In the genomic region with DNA sequence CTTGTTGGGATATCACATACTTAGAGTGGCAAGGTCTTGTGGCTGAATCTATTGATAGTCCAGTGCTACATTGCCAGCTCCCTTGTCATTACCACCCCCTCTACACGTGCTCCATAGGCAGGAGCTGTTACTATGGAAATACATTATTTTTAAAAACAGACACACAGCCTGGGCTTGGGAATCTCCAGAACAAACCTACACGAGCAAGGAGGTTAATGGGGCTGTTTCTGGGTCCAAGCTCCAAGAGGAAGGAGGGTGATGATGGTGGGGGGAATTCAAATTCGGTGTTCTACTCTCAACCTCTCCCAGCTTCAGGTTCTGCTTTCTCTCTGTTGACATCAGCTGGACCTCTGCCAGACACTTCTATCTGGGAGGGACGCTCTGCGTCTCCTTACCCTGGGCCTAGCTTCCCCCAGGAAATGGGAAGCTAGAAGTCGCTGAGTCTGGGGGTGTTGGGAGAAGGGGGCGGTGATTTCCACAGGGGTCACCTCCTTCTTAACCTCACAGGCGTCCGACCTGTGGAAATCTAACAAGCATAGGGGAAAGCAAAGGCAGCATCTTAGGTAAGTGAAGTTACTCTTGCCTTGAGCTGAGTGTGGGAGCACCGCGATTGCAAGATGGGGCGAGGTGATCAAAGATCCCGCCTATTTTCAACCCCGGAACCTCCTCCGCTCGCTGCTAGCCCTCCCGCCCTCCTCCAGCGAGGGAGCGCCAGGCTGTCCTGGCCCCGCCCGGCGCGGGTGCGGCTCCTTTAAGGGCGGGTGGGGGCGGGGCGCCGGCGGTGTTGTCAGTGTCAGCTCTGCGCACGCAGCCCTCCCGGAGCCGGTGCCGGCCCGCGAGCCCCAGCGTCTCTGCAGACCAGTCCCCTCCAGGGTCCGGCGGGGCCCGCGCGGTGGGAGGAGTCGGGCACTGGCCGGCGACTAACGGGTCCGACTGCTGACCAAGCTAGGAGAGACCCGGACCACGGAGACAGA, we compare ENCODE assay signal across 8 cellular contexts. TPM values are rescaled to one million over a fixed set of nuclear protein-coding genes. Genes with fewer than 3 reads are reported as not detected.
DNase-seq lines count a peak whose midpoint lies in the region; ATAC-seq lines count a peak whose summit lies in the region.

C2CD2L (plus strand) TSS at position 781 of the 974 bp plus-strand sequence. CDS start 398 bp downstream, outside the sequence.

- H3K27ac ChIP-seq in CD4-positive, CD25-positive, alpha-beta regulatory T cell (ENCODE audit: insufficient read depth, low read length, poor library complexity, severe bottlenecking) = peak within 1 kb of the TSS; percentile 75

- H3K9me3 ChIP-seq in CD4-positive, CD25-positive, alpha-beta regulatory T cell (ENCODE audit: control insufficient read depth in 2 of 2, low read length in 2 of 2) = no peaks in the 10 kb centered on the region

- peaks cover 11% of the 10 kb centered on the region for H3K36me3 Mint-ChIP-seq in CD4-positive, CD25-positive, alpha-beta regulatory T cell
- peaks cover 41% of the 10 kb centered on the region for H3K36me3 Mint-ChIP-seq in activated CD8-positive, alpha-beta T cell treated with anti-CD3 and anti-CD28 coated beads, Interleukin-2, amount 10 ng/mL, durations not matched to agents 7 days and 5 days (ENCODE audit: low read depth)

- peak within 1 kb of the TSS; percentile 93 to 99 (median 94) for H3K4me3 Mint-ChIP-seq in CD4-positive, CD25-positive, alpha-beta regulatory T cell
- peak within 1 kb of the TSS; percentile 89 for H3K4me3 Mint-ChIP-seq in activated CD8-positive, alpha-beta T cell treated with anti-CD3 and anti-CD28 coated beads, Interleukin-2, amount 10 ng/mL, durations not matched to agents 7 days and 5 days

- H3K27ac Mint-ChIP-seq in CD4-positive, CD25-positive, alpha-beta regulatory T cell = peak within 1 kb of the TSS; percentile 88 to 96 (median 95)
- peak within 1 kb of the TSS; percentile 93 for H3K27ac Mint-ChIP-seq in activated CD8-positive, alpha-beta T cell treated with anti-CD3 and anti-CD28 coated beads, Interleukin-2, amount 10 ng/mL, durations not matched to agents 7 days and 5 days

- ATAC-seq in CD4-positive, CD25-positive, alpha-beta regulatory T cell (ENCODE audit: low read depth in 2 of 2) = peak; percentile 90 to 91
- ATAC-seq in GM19452 (IDR thresholded peaks at IDR 0.05; ENCODE audit: unreplicated experiment) = peak; percentile 71
- peak; percentile 86 for ATAC-seq in activated CD8-positive, alpha-beta T cell treated with anti-CD3 and anti-CD28 coated beads, Interleukin-2, amount 10 ng/mL, durations not matched to agents 7 days and 5 days

- peak; percentile 84 to 96 (median 84) for DNase-seq in CD4-positive, CD25-positive, alpha-beta regulatory T cell
- DNase-seq in HPDE6-E6E7 (ENCODE audit: extremely low spot score) (peak; percentile 93), NK-92 (lab: John Stamatoyannopoulos, UW; ENCODE audit: unreplicated experiment) (peak; percentile 64), medulla oblongata (ENCODE audit: extremely low spot score) (peak; percentile 91)
- DNase-seq in activated CD8-positive, alpha-beta T cell treated with anti-CD3 and anti-CD28 coated beads, Interleukin-2, amount 10 ng/mL, durations not matched to agents 7 days and 5 days = peak; percentile 95
- DNase-seq in effector CD4-positive, alpha-beta T cell = peak; percentile 82
- peak; percentile 76 to 87 (median 79) for DNase-seq in stimulated activated CD4-positive, alpha-beta T cell treated with anti-CD3 and anti-CD28 coated beads, TNF-alpha, amount 100 ng/mL, for 4 hours (ENCODE audit: low read depth in 3 of 3)

- peaks cover 15% of the 10 kb centered on the region for H3K36me3 ChIP-seq in CD4-positive, CD25-positive, alpha-beta regulatory T cell (ENCODE audit: control insufficient read depth, insufficient read depth, low read length)

- CTCF ChIA-PET in activated CD8-positive, alpha-beta T cell treated with anti-CD3 and anti-CD28 coated beads, Interleukin-2, amount 10 ng/mL, durations not matched to agents 7 days and 5 days (lab: Charles Lee) = interaction anchor here (0.7 to 2.2 kb wide), 14 partner anchors 9 to 231 kb away, joined by 3 to 10 read pairs (median 4); partner anchors contain the start of genes CBL, HINFP and VPS11

- POLR2A ChIA-PET in activated CD8-positive, alpha-beta T cell treated with anti-CD3 and anti-CD28 coated beads, Interleukin-2, amount 10 ng/mL, durations not matched to agents 7 days and 5 days (lab: Charles Lee) = interaction anchor here (0.5 to 8.5 kb wide), 17 partner anchors 9 to 286 kb away, joined by 3 to 96 read pairs (median 5); partner anchors contain the start of genes CBL, HINFP, HMBS and HYOU1

- peaks cover 43% of the 10 kb centered on the region for H3K4me1 ChIP-seq in CD4-positive, CD25-positive, alpha-beta regulatory T cell (ENCODE audit: control insufficient read depth, insufficient read depth, low read length, poor library complexity, severe bottlenecking)

- H3K27me3 Mint-ChIP-seq in CD4-positive, CD25-positive, alpha-beta regulatory T cell = no peaks in the 10 kb centered on the region
- no peaks in the 10 kb centered on the region for H3K27me3 Mint-ChIP-seq in activated CD8-positive, alpha-beta T cell treated with anti-CD3 and anti-CD28 coated beads, Interleukin-2, amount 10 ng/mL, durations not matched to agents 7 days and 5 days (ENCODE audit: low read depth)

- H3K9me3 Mint-ChIP-seq in CD4-positive, CD25-positive, alpha-beta regulatory T cell = no peaks in the 10 kb centered on the region
- no peaks in the 10 kb centered on the region for H3K9me3 Mint-ChIP-seq in activated CD8-positive, alpha-beta T cell treated with anti-CD3 and anti-CD28 coated beads, Interleukin-2, amount 10 ng/mL, durations not matched to agents 7 days and 5 days (ENCODE audit: insufficient read depth)

- peak within 1 kb of the TSS; percentile 86 for H3K4me3 ChIP-seq in CD4-positive, CD25-positive, alpha-beta regulatory T cell (ENCODE audit: low read depth, low read length)

- peaks cover 16 to 67% (median 40%) of the 10 kb centered on the region in 4 donors for H3K4me1 Mint-ChIP-seq in CD4-positive, CD25-positive, alpha-beta regulatory T cell
- peaks cover 58% of the 10 kb centered on the region for H3K4me1 Mint-ChIP-seq in activated CD8-positive, alpha-beta T cell treated with anti-CD3 and anti-CD28 coated beads, Interleukin-2, amount 10 ng/mL, durations not matched to agents 7 days and 5 days (ENCODE audit: low read depth)

- no peaks in the 10 kb centered on the region for H3K27me3 ChIP-seq in CD4-positive, CD25-positive, alpha-beta regulatory T cell (ENCODE audit: control insufficient read depth, insufficient read depth, low read length)

RNA-seq across cellular contexts. Expression of gene C2CD2L, which starts in this region (rescaled TPM):
- total RNA-seq in CD4-positive, CD25-positive, alpha-beta regulatory T cell = 21.1 TPM
- polyA plus RNA-seq in CD4-positive, CD25-positive, alpha-beta regulatory T cell = 1 to 10 TPM; 2.1 to 4.6 (median 4.5) TPM
- 10 to 100 TPM; 33.2 to 35.2 TPM for total RNA-seq in activated CD8-positive, alpha-beta T cell treated with anti-CD3 and anti-CD28 coated beads, Interleukin-2, amount 10 ng/mL, durations not matched to agents 7 days and 5 days

Comparison
In these comparisons a context has a peak if more than half of its experiments do, and no peak if none do; other contexts are left out.
1. Peak in every context shown above with its lines: DNase-seq, ATAC-seq, H3K4me3 ChIP-seq and H3K27ac ChIP-seq.